Comparison of ENCODE assay signal across 8 cellular contexts in the genomic region with DNA sequence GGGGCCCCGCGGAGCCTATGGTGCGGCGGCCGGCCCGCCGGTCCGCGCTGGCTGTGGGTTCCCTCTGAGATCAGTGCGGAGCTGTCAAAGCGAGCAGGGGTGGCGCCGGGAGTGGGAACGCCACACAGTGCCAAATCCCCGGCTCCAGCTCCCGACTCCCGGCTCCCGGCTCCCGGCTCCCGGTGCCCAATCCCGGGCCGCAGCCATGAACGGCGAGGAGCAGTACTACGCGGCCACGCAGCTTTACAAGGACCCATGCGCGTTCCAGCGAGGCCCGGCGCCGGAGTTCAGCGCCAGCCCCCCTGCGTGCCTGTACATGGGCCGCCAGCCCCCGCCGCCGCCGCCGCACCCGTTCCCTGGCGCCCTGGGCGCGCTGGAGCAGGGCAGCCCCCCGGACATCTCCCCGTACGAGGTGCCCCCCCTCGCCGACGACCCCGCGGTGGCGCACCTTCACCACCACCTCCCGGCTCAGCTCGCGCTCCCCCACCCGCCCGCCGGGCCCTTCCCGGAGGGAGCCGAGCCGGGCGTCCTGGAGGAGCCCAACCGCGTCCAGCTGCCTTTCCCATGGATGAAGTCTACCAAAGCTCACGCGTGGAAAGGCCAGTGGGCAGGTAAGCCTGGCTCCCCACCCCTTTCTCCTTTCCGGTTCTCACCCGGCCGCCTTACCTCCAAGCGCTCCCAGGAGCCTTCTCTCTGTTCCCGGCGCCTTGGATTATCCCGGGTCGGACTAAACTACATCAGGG. TPM values are rescaled to one million over a fixed set of nuclear protein-coding genes. Genes with fewer than 3 reads are reported as not detected.
DNase-seq lines count a peak whose midpoint lies in the region; ATAC-seq and TF ChIP-seq lines count a peak whose summit lies in the region.

TSS of gene PDX1 (plus strand) at position 67 of the 743 bp plus-strand sequence. CDS start at position 206, 139 bp downstream.

- no peaks in the 10 kb centered on the region for H3K79me2 ChIP-seq in neural cell (replicated peaks; ENCODE audit: insufficient read depth, low read length)

- TF ChIP-seq CTCF in neural cell (IDR thresholded peaks at IDR 0.05; ENCODE audit: poor library complexity, severe bottlenecking), result no peak

- peak within 1 kb of the TSS; percentile 14; the same call in 1 of the 2 replicates for H3K9ac ChIP-seq in ES-I3 (ENCODE audit: low read depth, low read length)
- H3K9ac ChIP-seq in neural cell (ENCODE audit: low read length), result no peak within 1 kb of the TSS

- peaks cover 100% of the 10 kb centered on the region for H3K27me3 ChIP-seq in neural cell (ENCODE audit: insufficient read depth, low read depth, low read length)
- no peaks in the 10 kb centered on the region for H3K27me3 ChIP-seq in SJCRH30

- no peak for ATAC-seq in HG02763 (IDR thresholded peaks at IDR 0.05; ENCODE audit: unreplicated experiment)

- TF ChIP-seq RAD21 in neural cell (conservative IDR thresholded peaks at IDR 0.05), result no peak

- H3K9me2 ChIP-seq in neural cell (ENCODE audit: insufficient read depth, low read length), result no peaks in the 10 kb centered on the region

- H3K36me3 ChIP-seq in ES-I3 (ENCODE audit: insufficient read depth, low read length) (no peaks in the 10 kb centered on the region), neural cell (ENCODE audit: insufficient read depth, low read length) (no peaks in the 10 kb centered on the region), SJCRH30 (no peaks in the 10 kb centered on the region)

- no peaks in the 10 kb centered on the region for H3F3A ChIP-seq in neural cell (ENCODE audit: insufficient read depth, low read length, poor library complexity, severe bottlenecking)

- no peak within 1 kb of the TSS for H2AFZ ChIP-seq in neural cell (ENCODE audit: low read depth, low read length)

- H3K4me1 ChIP-seq in ES-I3 (ENCODE audit: insufficient read depth, low read length) (peaks cover 8% of the 10 kb centered on the region), SJCRH30 (no peaks in the 10 kb centered on the region)

- no peak within 1 kb of the TSS for H3K4me2 ChIP-seq in neural cell (ENCODE audit: low read length)

- H3K9me3 ChIP-seq in ES-I3 (ENCODE audit: control insufficient read depth, insufficient read depth, low read length), result no peaks in the 10 kb centered on the region
- no peaks in the 10 kb centered on the region for H3K9me3 ChIP-seq in neural cell (ENCODE audit: low read length)
- no peaks in the 10 kb centered on the region for H3K9me3 ChIP-seq in SJCRH30 (replicated peaks)

- no peak for DNase-seq in Jurkat, Clone E6-1 (ENCODE audit: low read depth, low spot score)
- peak; percentile 81 for DNase-seq in ecto neural progenitor cell (ENCODE audit: low spot score)
- DNase-seq in NCI-H2029 treated with DMSO at 0.1 percent for 48 hours (lab: John Stamatoyannopoulos, UW), result no peak
- no peak for DNase-seq in HUDEP-2 (lab: John Stamatoyannopoulos, UW; ENCODE audit: unreplicated experiment in 76 of 76)
- DNase-seq in SJCRH30, result no peak

- no peaks in the 10 kb centered on the region for H4K20me1 ChIP-seq in neural cell (ENCODE audit: insufficient read depth)

- peak within 1 kb of the TSS; percentile 48 for H3K4me3 ChIP-seq in Jurkat, Clone E6-1 (ENCODE audit: low read length)
- H3K4me3 ChIP-seq in neural cell (ENCODE audit: low read length) (peak within 1 kb of the TSS; percentile 52), SJCRH30 (no peak within 1 kb of the TSS)

- H3K27ac ChIP-seq in neural cell (ENCODE audit: low read length) (no peak within 1 kb of the TSS), SJCRH30 (no peak within 1 kb of the TSS)

- TF ChIP-seq EP300 in neural cell (conservative IDR thresholded peaks at IDR 0.05; ENCODE audit: poor library complexity, severe bottlenecking), result no peak

TF ChIP-seq in neural cell, 6 proteins besides CTCF, POLR2A, EP300 and RAD21:
- TF ChIP-seq SMC3 (conservative IDR thresholded peaks at IDR 0.05; ENCODE audit: poor library complexity), result no peak
- TF ChIP-seq POLR2AphosphoS5 (IDR thresholded peaks at IDR 0.05), result no peak
- TF ChIP-seq, protein P1, sequence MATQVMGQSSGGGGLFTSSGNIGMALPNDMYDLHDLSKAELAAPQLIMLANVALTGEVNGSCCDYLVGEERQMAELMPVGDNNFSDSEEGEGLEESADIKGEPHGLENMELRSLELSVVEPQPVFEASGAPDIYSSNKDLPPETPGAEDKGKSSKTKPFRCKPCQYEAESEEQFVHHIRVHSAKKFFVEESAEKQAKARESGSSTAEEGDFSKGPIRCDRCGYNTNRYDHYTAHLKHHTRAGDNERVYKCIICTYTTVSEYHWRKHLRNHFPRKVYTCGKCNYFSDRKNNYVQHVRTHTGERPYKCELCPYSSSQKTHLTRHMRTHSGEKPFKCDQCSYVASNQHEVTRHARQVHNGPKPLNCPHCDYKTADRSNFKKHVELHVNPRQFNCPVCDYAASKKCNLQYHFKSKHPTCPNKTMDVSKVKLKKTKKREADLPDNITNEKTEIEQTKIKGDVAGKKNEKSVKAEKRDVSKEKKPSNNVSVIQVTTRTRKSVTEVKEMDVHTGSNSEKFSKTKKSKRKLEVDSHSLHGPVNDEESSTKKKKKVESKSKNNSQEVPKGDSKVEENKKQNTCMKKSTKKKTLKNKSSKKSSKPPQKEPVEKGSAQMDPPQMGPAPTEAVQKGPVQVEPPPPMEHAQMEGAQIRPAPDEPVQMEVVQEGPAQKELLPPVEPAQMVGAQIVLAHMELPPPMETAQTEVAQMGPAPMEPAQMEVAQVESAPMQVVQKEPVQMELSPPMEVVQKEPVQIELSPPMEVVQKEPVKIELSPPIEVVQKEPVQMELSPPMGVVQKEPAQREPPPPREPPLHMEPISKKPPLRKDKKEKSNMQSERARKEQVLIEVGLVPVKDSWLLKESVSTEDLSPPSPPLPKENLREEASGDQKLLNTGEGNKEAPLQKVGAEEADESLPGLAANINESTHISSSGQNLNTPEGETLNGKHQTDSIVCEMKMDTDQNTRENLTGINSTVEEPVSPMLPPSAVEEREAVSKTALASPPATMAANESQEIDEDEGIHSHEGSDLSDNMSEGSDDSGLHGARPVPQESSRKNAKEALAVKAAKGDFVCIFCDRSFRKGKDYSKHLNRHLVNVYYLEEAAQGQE (IDR thresholded peaks at IDR 0.05; ENCODE audit: borderline replicate concordance), result no peak
- TF ChIP-seq TAF1 (IDR thresholded peaks at IDR 0.05; ENCODE audit: low read depth), result no peak
- no peak for TF ChIP-seq MXI1 (conservative IDR thresholded peaks at IDR 0.05; ENCODE audit: poor library complexity, severe bottlenecking)
- TF ChIP-seq EZH2 (IDR thresholded peaks at IDR 0.05; ENCODE audit: borderline replicate concordance, insufficient read depth, low read length, poor library complexity, severe bottlenecking), result peak; percentile 69

RNA-seq across cellular contexts. Expression of gene PDX1, which starts in this region (rescaled TPM):
- not detected for polyA plus RNA-seq in Jurkat, Clone E6-1 (2012; ENCODE audit: insufficient read depth, insufficient read length)
- not detected in 2 replicates for polyA plus RNA-seq in neural cell
- not detected in 2 replicates for polyA minus RNA-seq in neural cell
- total RNA-seq in SJCRH30 (2014; rRNA removed; shearing (Covaris generic)), result not detected in 2 replicates
